In genomic region chr15:99099661-99100060, GRCh38 we compare ENCODE assay signal across 28 cellular contexts. TPM values are rescaled to one million over a fixed set of nuclear protein-coding genes. Genes with fewer than 3 reads are reported as not detected.
A peak's percentile ranks its signal among the peaks of the same experiment; 100 is the strongest.
DNase-seq lines count a peak whose midpoint lies in the region; ATAC-seq, FAIRE-seq and TF ChIP-seq lines count a peak whose summit lies in the region.
"Had no signal": no experiment of that assay in that cellular context is flagged by ENCODE, and none has a peak within 500 bp of the region (broad histone marks: within the 10 kb centered on the region; RNA-seq: fewer than 3 reads in every experiment).

No MANE protein-coding gene starts in this region.

- no peak overlapping the region for H3K27ac Mint-ChIP-seq in CD4-positive, alpha-beta memory T cell
- H3K27ac Mint-ChIP-seq: activated CD4-positive, alpha-beta T cell treated with anti-CD3 and anti-CD28 coated beads for 36 hours; activated naive CD8-positive, alpha-beta T cell treated with anti-CD3 and anti-CD28 coated beads, Interleukin-2, amount 10 ng/mL, durations not matched to agents 7 days and 5 days; CD4-positive, CD25-positive, alpha-beta regulatory T cell; naive thymus-derived CD4-positive, alpha-beta T cell; stimulated activated naive CD8-positive, alpha-beta T cell treated with anti-CD3 and anti-CD28 coated beads, Interleukin-15, amount 100 ng/mL, for 72 hours; T-helper 17 cell had no signal

- no peaks in the 10 kb centered on the region for H3K4me1 ChIP-seq in PC-3 (ENCODE audit: insufficient read depth, low read length)
- peaks cover 28 to 40% of the 10 kb centered on the region in 2 donors for H3K4me1 ChIP-seq in gastrocnemius medialis
- no peaks in the 10 kb centered on the region for H3K4me1 ChIP-seq in CD4-positive, alpha-beta memory T cell (ENCODE audit: insufficient read depth, low read length)
- H3K4me1 ChIP-seq: uterus had no signal

- H3K9me3 ChIP-seq in PC-3 (ENCODE audit: low read length) = no peaks in the 10 kb centered on the region
- no peaks in the 10 kb centered on the region for H3K9me3 ChIP-seq in gastrocnemius medialis
- no peaks in the 10 kb centered on the region for H3K9me3 ChIP-seq in CD4-positive, alpha-beta memory T cell (ENCODE audit: control insufficient read depth in 1 of 2, low read length in 2 of 2)
- H3K9me3 ChIP-seq: thoracic aorta, uterus had no signal

- no peaks in the 10 kb centered on the region for H4K20me1 ChIP-seq in PC-3 (ENCODE audit: low read length)

- no peaks in the 10 kb centered on the region for H3K36me3 ChIP-seq in PC-3 (ENCODE audit: low read depth, low read length)
- H3K36me3 ChIP-seq in gastrocnemius medialis = no peaks in the 10 kb centered on the region
- H3K36me3 ChIP-seq in CD4-positive, alpha-beta memory T cell (ENCODE audit: insufficient read depth, low read length) = no peaks in the 10 kb centered on the region
- H3K36me3 ChIP-seq: cardiac muscle cell, thoracic aorta, uterus had no signal

- H3F3A ChIP-seq in PC-3 (ENCODE audit: low read length, unreplicated experiment) = no peaks in the 10 kb centered on the region

- FAIRE-seq in GM19239 (lab: Jason Lieb, UNC) = no peak
- FAIRE-seq: keratinocyte had no signal

- no peaks in the 10 kb centered on the region for H3K9me2 ChIP-seq in PC-3 (replicated peaks; ENCODE audit: low read length)

- H3K27me3 Mint-ChIP-seq in CD4-positive, alpha-beta memory T cell = peaks cover 29% of the 10 kb centered on the region in 2 donors

- H3K27ac ChIP-seq in PC-3 (ENCODE audit: low read length) = no peak overlapping the region
- H3K27ac ChIP-seq in gastrocnemius medialis = peak overlapping the region; percentile 75 to 89 (median 80)
- no peak overlapping the region for H3K27ac ChIP-seq in CD4-positive, alpha-beta memory T cell (ENCODE audit: low read depth, low read length)
- H3K27ac ChIP-seq: cardiac muscle cell, thoracic aorta, uterus had no signal

- no peak for TF ChIP-seq CTCF in PC-3 (conservative IDR thresholded peaks at IDR 0.05; ENCODE audit: low read depth, low read length)
- no peak for TF ChIP-seq CTCF in gastrocnemius medialis (IDR thresholded peaks at IDR 0.05 in 4 of 5, conservative IDR thresholded peaks at IDR 0.05 in 1 of 5)

- in situ Hi-C loops in gastrocnemius medialis (cut with MboI; ENCODE audit: low sequenced_read_pairs in 4 of 4) = loop anchor here (5.0 to 25.0 kb wide), 2 partner anchors 113 to 638 kb away; partner anchors contain the start of gene LYSMD4 (in 2 of the 4)

- H3K27me3 ChIP-seq in PC-3 (ENCODE audit: low read length) (no peaks in the 10 kb centered on the region), gastrocnemius medialis (no peaks in the 10 kb centered on the region)
- H3K27me3 ChIP-seq in CD4-positive, alpha-beta memory T cell (ENCODE audit: insufficient read depth, low read length) = peaks cover 9% of the 10 kb centered on the region
- H3K27me3 ChIP-seq: uterus had no signal

- intact Hi-C loops in PC-3 (cut with micrococcal nuclease) (loop anchor here (1.0 kb wide), 1 partner anchor 114 kb away; no protein-coding TSS in a partner anchor), gastrocnemius medialis (cut with DNase I; ENCODE audit: low total_unique reads) (loop anchor here (1.0 to 10.0 kb wide), 3 partner anchors 82 to 605 kb away; no protein-coding TSS in a partner anchor)
- intact Hi-C loops in CD4-positive, alpha-beta memory T cell (cut with micrococcal nuclease) = loop anchor here (1.0 to 2.0 kb wide), 3 partner anchors 114 to 657 kb away; no protein-coding TSS in a partner anchor

- no peak overlapping the region for H3K4me3 ChIP-seq in PC-3 (ENCODE audit: low read length)
- H3K4me3 ChIP-seq in gastrocnemius medialis = peak overlapping the region in 2 of 4 donors; percentile 54 to 56
- no peak overlapping the region for H3K4me3 ChIP-seq in CD4-positive, alpha-beta memory T cell (ENCODE audit: low read length in 2 of 2)

- peak; percentile 12 for DNase-seq in activated CD4-positive, CD25-positive, alpha-beta regulatory T cell treated with anti-CD3 and anti-CD28 coated beads, Interleukin-2, amount 50 U/mL, for 72 hours
- no peak for DNase-seq in activated CD4-positive, CD25-positive, alpha-beta regulatory T cell (lab: John Stamatoyannopoulos, UW)
- DNase-seq in PC-3 = no peak
- DNase-seq in islet precursor cell = peak; percentile 17
- DNase-seq in gastrocnemius medialis = no peak
- no peak for DNase-seq in GM19239 (ENCODE audit: insufficient read length, low spot score)
- no peak for DNase-seq in CD4-positive, alpha-beta memory T cell
- no peak for DNase-seq in activated CD8-positive, alpha-beta memory T cell treated with anti-CD3 and anti-CD28 coated beads, Interleukin-2, amount 50 U/mL, for 4 hours
- DNase-seq: 8988T; activated CD4-positive, alpha-beta T cell treated with anti-CD3 and anti-CD28 coated beads for 36 hours; activated naive CD8-positive, alpha-beta T cell treated with anti-CD3 and anti-CD28 coated beads, Interleukin-2, amount 10 ng/mL, durations not matched to agents 7 days and 5 days; aorta; CD4-positive, CD25-positive, alpha-beta regulatory T cell; cortex of kidney; effector memory CD4-positive, alpha-beta T cell; HCEC 1CT; naive thymus-derived CD4-positive, alpha-beta T cell; NCI-H146; NCI-H226; retina; Right ventricle myocardium superior; stimulated activated naive CD8-positive, alpha-beta T cell treated with anti-CD3 and anti-CD28 coated beads, Interleukin-15, amount 100 ng/mL, for 72 hours; T-helper 17 cell had no signal

- H2AFZ ChIP-seq in PC-3 (ENCODE audit: low read length) = no peak overlapping the region; the same call in 1 of the 2 replicates

- ATAC-seq in PC-3 (no peak), gastrocnemius medialis (no peak)
- ATAC-seq: activated CD4-positive, alpha-beta T cell treated with anti-CD3 and anti-CD28 coated beads for 36 hours; Panc1; stimulated activated naive CD8-positive, alpha-beta T cell treated with anti-CD3 and anti-CD28 coated beads, Interleukin-15, amount 100 ng/mL, for 72 hours; T-helper 17 cell had no signal

- no peaks in the 10 kb centered on the region for H3K9me3 Mint-ChIP-seq in CD4-positive, alpha-beta memory T cell
- H3K9me3 Mint-ChIP-seq: activated naive CD8-positive, alpha-beta T cell treated with anti-CD3 and anti-CD28 coated beads, Interleukin-2, amount 10 ng/mL, durations not matched to agents 7 days and 5 days; stimulated activated naive CD8-positive, alpha-beta T cell treated with anti-CD3 and anti-CD28 coated beads, Interleukin-15, amount 100 ng/mL, for 72 hours had no signal

- H3K4me1 Mint-ChIP-seq in CD4-positive, alpha-beta memory T cell = peaks cover 1 to 8% (median 3%) of the 10 kb centered on the region in 4 donors
- H3K4me1 Mint-ChIP-seq: activated CD4-positive, alpha-beta T cell treated with anti-CD3 and anti-CD28 coated beads for 36 hours; activated naive CD8-positive, alpha-beta T cell treated with anti-CD3 and anti-CD28 coated beads, Interleukin-2, amount 10 ng/mL, durations not matched to agents 7 days and 5 days had no signal

- CTCF ChIA-PET in PC-3 (lab: Charles Lee) = no interaction called here
- CTCF ChIA-PET in CD4-positive, alpha-beta memory T cell (lab: Charles Lee; ENCODE audit: partially characterized antibody) = interaction anchor here (1.0 to 3.4 kb wide), 6 partner anchors 13 to 605 kb away, joined by 3 to 27 read pairs (median 5); partner anchors contain the start of gene LRRC28

- no peak overlapping the region for H3K4me3 Mint-ChIP-seq in CD4-positive, alpha-beta memory T cell
- H3K4me3 Mint-ChIP-seq: activated CD4-positive, alpha-beta T cell treated with anti-CD3 and anti-CD28 coated beads for 36 hours; activated naive CD8-positive, alpha-beta T cell treated with anti-CD3 and anti-CD28 coated beads, Interleukin-2, amount 10 ng/mL, durations not matched to agents 7 days and 5 days; CD4-positive, CD25-positive, alpha-beta regulatory T cell; naive thymus-derived CD4-positive, alpha-beta T cell; T-helper 17 cell had no signal

- no peaks in the 10 kb centered on the region for H3K79me2 ChIP-seq in PC-3 (ENCODE audit: low read length)

- H3K4me2 ChIP-seq in PC-3 (ENCODE audit: low read length) = peak overlapping the region; percentile 78; the same call in 1 of the 2 replicates

- POLR2A ChIA-PET in PC-3 (lab: Charles Lee; ENCODE audit: unreplicated experiment) = no interaction called here
- POLR2A ChIA-PET in CD4-positive, alpha-beta memory T cell (lab: Charles Lee; ENCODE audit: partially characterized antibody) = no interaction called here

- H3K36me3 Mint-ChIP-seq in CD4-positive, alpha-beta memory T cell = no peaks in the 10 kb centered on the region
- H3K36me3 Mint-ChIP-seq: activated naive CD8-positive, alpha-beta T cell treated with anti-CD3 and anti-CD28 coated beads, Interleukin-2, amount 10 ng/mL, durations not matched to agents 7 days and 5 days; CD4-positive, CD25-positive, alpha-beta regulatory T cell; naive thymus-derived CD4-positive, alpha-beta T cell had no signal

- no peak overlapping the region for H3K9ac ChIP-seq in PC-3 (ENCODE audit: low read length)

- TF ChIP-seq POLR2A in gastrocnemius medialis (IDR thresholded peaks at IDR 0.05) = no peak

- BruUV-seq in PC-3 (replicated peaks; lab: Mats Ljungman, UMichigan) = no TSS peak

RNA-seq across cellular contexts. Expression of gene SYNM, which starts 5.2 kb away (rescaled TPM):
- total RNA-seq in PC-3 (2014; rRNA removed) (9.9 and 15.6 TPM in 2 replicates), gastrocnemius medialis (100 to 1,000 TPM; 200 to 308 (median 266) TPM)
- 10 to 100 TPM; 13.7 to 14.2 TPM for total RNA-seq in CD4-positive, alpha-beta memory T cell
- polyA plus RNA-seq in CD4-positive, alpha-beta memory T cell = under 1 TPM; 0.09 to 0.42 TPM

Comparison
In these comparisons a context has a peak if more than half of its experiments do, and no peak if none do; other contexts are left out.
1. DNase-seq: peak in activated CD4-positive, CD25-positive, alpha-beta regulatory T cell treated with anti-CD3 and anti-CD28 coated beads, Interleukin-2, amount 50 U/mL, for 72 hours (single experiment) and islet precursor cell (single experiment); none in activated CD4-positive, CD25-positive, alpha-beta regulatory T cell (0 of 4), PC-3 (single experiment), gastrocnemius medialis (0 of 2), GM19239 (single experiment), CD4-positive, alpha-beta memory T cell (0 of 5) and activated CD8-positive, alpha-beta memory T cell treated with anti-CD3 and anti-CD28 coated beads, Interleukin-2, amount 50 U/mL, for 4 hours (single experiment).
2. H3K27ac ChIP-seq: peak in gastrocnemius medialis (4 of 4); none in PC-3 (single experiment) and CD4-positive, alpha-beta memory T cell (single experiment).
3. RNA of gene SYNM, which starts 5.2 kb away (total RNA-seq): 200 to 308 TPM in gastrocnemius medialis; 13.7 to 14.2 TPM in CD4-positive, alpha-beta memory T cell and 9.9 to 15.6 TPM in PC-3; every median in the first group is over 10 times any median in the second.